Comparison of ENCODE assay signal across 28 cellular contexts in the genomic region with DNA sequence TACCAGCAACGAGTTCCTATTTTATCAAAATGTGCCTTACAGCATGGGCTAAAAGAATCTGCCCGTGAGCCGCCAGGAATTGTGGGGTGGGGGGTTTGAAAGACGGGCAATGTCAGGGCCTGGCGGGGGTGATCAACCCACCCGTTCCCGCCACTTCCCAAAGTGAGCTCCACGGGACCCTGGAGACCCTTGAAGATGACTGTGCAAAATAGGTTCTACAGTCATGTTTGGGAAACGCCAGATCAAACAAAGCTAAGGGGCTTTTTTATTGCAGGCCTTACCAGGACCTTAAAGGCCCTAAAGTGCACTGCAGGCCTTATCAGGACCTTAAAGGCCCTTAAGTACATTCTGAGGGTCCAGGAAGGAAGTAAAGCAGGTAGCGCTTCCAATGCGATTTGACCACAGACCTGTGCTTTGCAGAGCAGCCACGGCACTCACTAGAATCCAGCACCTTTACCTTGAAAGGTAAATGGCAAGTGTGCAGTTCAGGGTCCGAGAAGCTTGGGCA.
"Had no signal": no experiment of that assay in that cellular context is flagged by ENCODE, and none has a peak within 500 bp of the region (broad histone marks: within the 10 kb centered on the region; RNA-seq: fewer than 3 reads in every experiment).

No MANE protein-coding gene starts in this region.

- H3K9me3 Mint-ChIP-seq: dendritic cell treated with granulocyte-macrophage colony-stimulating factor and Interleukin-4, amounts not matched to agents 40 ng/mL and 50 ng/mL, for 4 days; endodermal cell; immature natural killer cell; mesothelial cell of epicardium had no signal

- H3K9me3 ChIP-seq: colonic mucosa, esophagus squamous epithelium, lower lobe of right lung, mucosa of descending colon had no signal

- H3K27me3 ChIP-seq: colonic mucosa, esophagus squamous epithelium, gastroesophageal sphincter, hepatocyte had no signal

- H3K36me3 ChIP-seq: colonic mucosa, esophagus squamous epithelium, gastroesophageal sphincter, heart left ventricle, left lung, lower lobe of right lung had no signal

- H3K79me2 ChIP-seq: hepatocyte had no signal

- H3K4me1 ChIP-seq: colonic mucosa, esophagus squamous epithelium, gastroesophageal sphincter, heart left ventricle, left lung, lower lobe of right lung had no signal

- H3K4me3 Mint-ChIP-seq: dendritic cell treated with granulocyte-macrophage colony-stimulating factor and Interleukin-4, amounts not matched to agents 40 ng/mL and 50 ng/mL, for 4 days; effector memory CD8-positive, alpha-beta T cell; endodermal cell; immature natural killer cell; mesothelial cell of epicardium; naive B cell had no signal

- FAIRE-seq: endometrium, kidney had no signal

- DNase-seq: colonic mucosa; cortex of kidney; effector CD8-positive, alpha-beta T cell; effector memory CD8-positive, alpha-beta T cell; endodermal cell; erythroblast; esophagus squamous epithelium; foreskin fibroblast; foreskin melanocyte; hypothalamus; immature natural killer cell; islet precursor cell; kidney; kidney glomerular epithelial cell; left lung; left ventricle myocardium superior; lower lobe of right lung; mesenchymal stem cell; mucosa of descending colon; naive B cell had no signal

- H2AFZ ChIP-seq: hepatocyte had no signal

- H3K27ac Mint-ChIP-seq: dendritic cell treated with granulocyte-macrophage colony-stimulating factor and Interleukin-4, amounts not matched to agents 40 ng/mL and 50 ng/mL, for 4 days; effector memory CD8-positive, alpha-beta T cell; endodermal cell; immature natural killer cell; mesothelial cell of epicardium; naive B cell had no signal

- ATAC-seq: effector memory CD8-positive, alpha-beta T cell; esophagus mucosa; gastroesophageal sphincter; heart left ventricle; left lung; left ventricle myocardium superior; lower lobe of right lung; mucosa of descending colon had no signal

- H3K4me2 ChIP-seq: hepatocyte had no signal

- H3K4me3 ChIP-seq: colonic mucosa, esophagus squamous epithelium, gastroesophageal sphincter, heart left ventricle, hepatocyte, left lung, lower lobe of right lung, mucosa of descending colon had no signal

- H3K36me3 Mint-ChIP-seq: immature natural killer cell, mesothelial cell of epicardium had no signal

- H3K4me1 Mint-ChIP-seq: endodermal cell, immature natural killer cell, mesothelial cell of epicardium, naive B cell had no signal

- H3K27ac ChIP-seq: colonic mucosa, epithelial cell of prostate, esophagus squamous epithelium, gastroesophageal sphincter, heart left ventricle, hepatocyte, left lung, lower lobe of right lung had no signal
